Comparison of ENCODE assay signal across 8 cellular contexts in genomic region chr15:29268706-29269484, GRCh38. TPM values are rescaled to one million over a fixed set of nuclear protein-coding genes. Genes with fewer than 3 reads are reported as not detected.
DNase-seq lines count a peak whose midpoint lies in the region; FAIRE-seq and TF ChIP-seq lines count a peak whose summit lies in the region.

No MANE protein-coding gene starts in this region.

- no peaks in the 10 kb centered on the region for H3K9me3 Mint-ChIP-seq in activated CD4-positive, alpha-beta memory T cell treated with anti-CD3 and anti-CD28 coated beads for 36 hours

- WGBS in mesendoderm (ENCODE audit: extremely low coverage, insufficient coverage, low lambda C conversion rate): no CpG with 5 or more reads among the region's 35 CpGs

- H3K9ac ChIP-seq in mesendoderm (ENCODE audit: low read length): peak overlapping the region; percentile 78

- peak overlapping the region; percentile 69 for H3K4me3 ChIP-seq in MG63
- peak overlapping the region; percentile 81 for H3K4me3 ChIP-seq in mesendoderm (ENCODE audit: low read length)

- H3K4me3 Mint-ChIP-seq in activated CD4-positive, alpha-beta memory T cell treated with anti-CD3 and anti-CD28 coated beads for 36 hours: peak overlapping the region; percentile 99

- intact Hi-C loops in activated CD4-positive, alpha-beta memory T cell treated with anti-CD3 and anti-CD28 coated beads for 36 hours (cut with micrococcal nuclease): loop anchor here (1.0 kb wide), 1 partner anchor 224 kb away; no protein-coding TSS in a partner anchor

- H4K8ac ChIP-seq in mesendoderm (ENCODE audit: low read depth, low read length): no peak overlapping the region

- peak overlapping the region; percentile 82 for H3K56ac ChIP-seq in mesendoderm (ENCODE audit: low read length)

- no peaks in the 10 kb centered on the region for H3K27me3 Mint-ChIP-seq in activated CD4-positive, alpha-beta memory T cell treated with anti-CD3 and anti-CD28 coated beads for 36 hours

- no peak overlapping the region for H2BK5ac ChIP-seq in mesendoderm (ENCODE audit: low read length)

- peaks cover 42% of the 10 kb centered on the region for H3K4me1 Mint-ChIP-seq in activated CD4-positive, alpha-beta memory T cell treated with anti-CD3 and anti-CD28 coated beads for 36 hours (ENCODE audit: low read depth)

- peaks cover 5% of the 10 kb centered on the region for H3K79me2 ChIP-seq in mesendoderm (ENCODE audit: control insufficient read depth, insufficient read depth, low read length)

- H3K4ac ChIP-seq in mesendoderm (ENCODE audit: low read depth, low read length): peak overlapping the region; percentile 36

- H3K27me3 ChIP-seq in MG63: no peaks in the 10 kb centered on the region
- H3K27me3 ChIP-seq in mesendoderm (ENCODE audit: insufficient read depth, low read length, poor library complexity): no peaks in the 10 kb centered on the region

- peak overlapping the region; percentile 91 for H3K4me2 ChIP-seq in mesendoderm (ENCODE audit: low read length)

- H3K79me1 ChIP-seq in mesendoderm (ENCODE audit: low read length): peaks cover 5% of the 10 kb centered on the region

- H2AK5ac ChIP-seq in mesendoderm (ENCODE audit: low read length): no peak overlapping the region

- peak overlapping the region; percentile 50 for H3K27ac ChIP-seq in mesendoderm (ENCODE audit: low read depth, low read length)

- H3K18ac ChIP-seq in mesendoderm (ENCODE audit: low read length): peak overlapping the region; percentile 75

- no peak for TF ChIP-seq POLR2A in H54 (IDR thresholded peaks at IDR 0.05; ENCODE audit: low read depth, low read length)

- POLR2A ChIA-PET in GM10248 (lab: Yijun Ruan, JAX): interaction anchor here (0.6 kb wide), 1 partner anchor 82 kb away, joined by 3 read pairs; no protein-coding TSS in a partner anchor
- POLR2A ChIA-PET in activated CD4-positive, alpha-beta memory T cell treated with anti-CD3 and anti-CD28 coated beads for 36 hours (lab: Charles Lee): no interaction called here

- H3K36me3 ChIP-seq in MG63 (no peaks in the 10 kb centered on the region; the same call in 1 of the 2 replicates), mesendoderm (ENCODE audit: control insufficient read depth, insufficient read depth, low read length) (no peaks in the 10 kb centered on the region)

- no peak for FAIRE-seq in H54 (lab: Jason Lieb, UNC)

- DNase-seq in GM10248 (ENCODE audit: extremely low spot score) (peak; percentile 31), H54 (ENCODE audit: insufficient read length, low spot score) (peak; percentile 12), MG63 (peak; percentile 13), mesendoderm (peak; percentile 66), NCI-H2196 (lab: John Stamatoyannopoulos, UW; ENCODE audit: unreplicated experiment) (no peak)
- DNase-seq in activated CD4-positive, alpha-beta memory T cell treated with anti-CD3 and anti-CD28 coated beads for 36 hours: peak; percentile 63
- DNase-seq in effector CD8-positive, alpha-beta T cell (lab: John Stamatoyannopoulos, UW): peak; percentile 30
- DNase-seq in stimulated activated CD8-positive, alpha-beta memory T cell treated with anti-CD3 and anti-CD28 coated beads, Interleukin-4, amount 100 ng/mL, for 24 hours (ENCODE audit: low read depth): peak; percentile 19

- CTCF ChIA-PET in GM10248 (lab: Yijun Ruan, JAX): interaction anchor here (0.8 kb wide), 1 partner anchor 167 kb away, joined by 3 read pairs; no protein-coding TSS in a partner anchor
- CTCF ChIA-PET in activated CD4-positive, alpha-beta memory T cell treated with anti-CD3 and anti-CD28 coated beads for 36 hours (lab: Charles Lee): interaction anchor here (2.6 kb wide), 1 partner anchor 166 kb away, joined by 10 read pairs; no protein-coding TSS in a partner anchor

- no peak overlapping the region for H2BK15ac ChIP-seq in mesendoderm (replicated peaks; ENCODE audit: low read depth)

- no peak overlapping the region for H2BK120ac ChIP-seq in mesendoderm (ENCODE audit: low read depth, low read length)

- TF ChIP-seq CTCF in GM10248 (IDR thresholded peaks at IDR 0.05; ENCODE audit: control extremely low read depth, extremely low read depth, low read depth, missing control alignments): no peak

- peak overlapping the region; percentile 94 for H3K27ac Mint-ChIP-seq in activated CD4-positive, alpha-beta memory T cell treated with anti-CD3 and anti-CD28 coated beads for 36 hours

- H4K5ac ChIP-seq in mesendoderm (ENCODE audit: low read length): no peak overlapping the region

- H3K9me3 ChIP-seq in MG63: no peaks in the 10 kb centered on the region

- H3K4me1 ChIP-seq in mesendoderm (ENCODE audit: control insufficient read depth, low read depth, low read length): peaks cover 2% of the 10 kb centered on the region

- peaks cover 10% of the 10 kb centered on the region for H3K36me3 Mint-ChIP-seq in activated CD4-positive, alpha-beta memory T cell treated with anti-CD3 and anti-CD28 coated beads for 36 hours

- H3K23ac ChIP-seq in mesendoderm (ENCODE audit: low read length): no peak overlapping the region

RNA-seq across cellular contexts. Expression of gene NSMCE3, which starts 0.7 kb away (rescaled TPM):
- total RNA-seq in MG63 (2014; rRNA removed; shearing (Covaris generic); ENCODE audit: low replicate concordance): 5.6 and 9.0 TPM in 2 replicates
- total RNA-seq in activated CD4-positive, alpha-beta memory T cell treated with anti-CD3 and anti-CD28 coated beads for 36 hours: 1 to 10 TPM; 7.7 TPM
- polyA plus RNA-seq in mesendoderm (2013, experiment 1 of 2): 5.6 TPM
- 5.5 TPM for polyA plus RNA-seq in mesendoderm (2013, experiment 2 of 2)
